In genomic region chr10:75375828-75376227, GRCh38 we compare ENCODE assay signal across 12 cellular contexts. TPM values are rescaled to one million over a fixed set of nuclear protein-coding genes. Genes with fewer than 3 reads are reported as not detected.
A peak's percentile ranks its signal among the peaks of the same experiment; 100 is the strongest.
DNase-seq lines count a peak whose midpoint lies in the region; ATAC-seq, FAIRE-seq and TF ChIP-seq lines count a peak whose summit lies in the region.
"Had no signal": no experiment of that assay in that cellular context is flagged by ENCODE, and none has a peak within 500 bp of the region (broad histone marks: within the 10 kb centered on the region; RNA-seq: fewer than 3 reads in every experiment).

No MANE protein-coding gene starts in this region.

- ATAC-seq in GM21528 (IDR thresholded peaks at IDR 0.05; ENCODE audit: low FRiP score, unreplicated experiment) (peak; percentile 93), HG03469 (IDR thresholded peaks at IDR 0.05; ENCODE audit: unreplicated experiment) (peak; percentile 98), gastrocnemius medialis (no peak), GM19023 (IDR thresholded peaks at IDR 0.05; ENCODE audit: unreplicated experiment) (no peak)

- no peak for TF ChIP-seq POLR2A in gastrocnemius medialis (IDR thresholded peaks at IDR 0.05)

- in situ Hi-C loops in GM13977 (cut with MboI; ENCODE audit: low pct_unique_long_range_greater_than_20kb, low sequenced_read_pairs, unreplicated experiment) (no loop called here), gastrocnemius medialis (cut with MboI; ENCODE audit: low sequenced_read_pairs in 4 of 4) (loop anchor here in 3 of 4 donors (25.0 kb wide), 4 partner anchors 661 to 1186 kb away; no protein-coding TSS in a partner anchor)

- no peaks in the 10 kb centered on the region for H3K27me3 ChIP-seq in gastrocnemius medialis

- intact Hi-C loops in gastrocnemius medialis (cut with DNase I; ENCODE audit: low total_unique reads) = no loop called here

- peak; percentile 36 for DNase-seq in GM13977 (ENCODE audit: low spot score)
- DNase-seq in globus pallidus (ENCODE audit: low spot score) = peak; percentile 59
- DNase-seq in gastrocnemius medialis = no peak
- DNase-seq in A172 (ENCODE audit: low spot score) = no peak
- no peak for DNase-seq in urothelium cell line (ENCODE audit: low spot score)
- DNase-seq: activated gamma-delta T cell treated with Interleukin-2 at 50 U/mL for 16 hours; effector CD4-positive, alpha-beta T cell; NCI-H1436 treated with DMSO at 0.1 percent for 48 hours had no signal

- H3K9me3 ChIP-seq in gastrocnemius medialis = no peaks in the 10 kb centered on the region

- FAIRE-seq in urothelium cell line (lab: Jason Lieb, UNC) = no peak

- TF ChIP-seq CTCF in GM13977 (IDR thresholded peaks at IDR 0.05; ENCODE audit: extremely low read depth, insufficient read depth, missing control alignments) (no peak), gastrocnemius medialis (IDR thresholded peaks at IDR 0.05 in 4 of 5, conservative IDR thresholded peaks at IDR 0.05 in 1 of 5) (no peak)

- H3K36me3 ChIP-seq in gastrocnemius medialis = no peaks in the 10 kb centered on the region

- H3K27ac ChIP-seq in gastrocnemius medialis = no peak overlapping the region
- H3K27ac ChIP-seq: C4-2B had no signal

- H3K4me1 ChIP-seq in gastrocnemius medialis = no peaks in the 10 kb centered on the region

- no peak overlapping the region for H3K4me3 ChIP-seq in gastrocnemius medialis

RNA-seq across cellular contexts. Expression of gene ZNF503, which starts 25.7 kb away (rescaled TPM):
- total RNA-seq in gastrocnemius medialis = 1 to 10 TPM; 1.7 to 2.0 (median 1.8) TPM
- total RNA-seq in A172 (2014; rRNA removed; shearing (Covaris generic)) = 8.8 and 10.6 TPM in 2 replicates

RNA-seq across cellular contexts. Expression of gene LRMDA, which starts 55.6 kb away (rescaled TPM):
- total RNA-seq in gastrocnemius medialis = 1 to 10 TPM in 3 of 4 donors, under 1 TPM in 1; 0.80 to 4.5 (median 1.4) TPM
- total RNA-seq in A172 (2014; rRNA removed; shearing (Covaris generic)) = 0.07 TPM in 1 of 2 replicates, not detected in the other

Comparison
In these comparisons a context has a peak if more than half of its experiments do, and no peak if none do; other contexts are left out.
1. DNase-seq: peak in GM13977 (single experiment) and globus pallidus (single experiment); none in gastrocnemius medialis (0 of 2), A172 (single experiment) and urothelium cell line (single experiment).
2. ATAC-seq: peak in GM21528 (single experiment) and HG03469 (single experiment); none in gastrocnemius medialis (0 of 2) and GM19023 (single experiment).